20 cellular contexts compared by ENCODE assay signal in genomic region chr20:58697867-58698703, GRCh38. TPM values are rescaled to one million over a fixed set of nuclear protein-coding genes. Genes with fewer than 3 reads are reported as not detected.
DNase-seq lines count a peak whose midpoint lies in the region; ATAC-seq, FAIRE-seq and TF ChIP-seq lines count a peak whose summit lies in the region.
"Had no signal": no experiment of that assay in that cellular context is flagged by ENCODE, and none has a peak within 500 bp of the region (broad histone marks: within the 10 kb centered on the region; RNA-seq: fewer than 3 reads in every experiment).

No MANE protein-coding gene starts in this region.

- intact Hi-C loops in CD4-positive, alpha-beta T cell (cut with DNase I, micrococcal nuclease): no loop called here
- intact Hi-C loops in sciatic nerve (cut with DNase I): no loop called here

- H3K27ac ChIP-seq in CD4-positive, alpha-beta T cell (ENCODE audit: low read depth, low read length): no peak overlapping the region
- no peak overlapping the region for H3K27ac ChIP-seq in H1 (ENCODE audit: low read depth, low read length)
- H3K27ac ChIP-seq: pancreas had no signal

- H2BK15ac ChIP-seq in H1 (ENCODE audit: low read length): no peak overlapping the region

- no peak overlapping the region for H2BK20ac ChIP-seq in H1 (ENCODE audit: low read length)

- H3K4ac ChIP-seq in H1 (replicated peaks; ENCODE audit: insufficient read length, low read depth, low read length): no peak overlapping the region

- no peak overlapping the region for H2BK12ac ChIP-seq in H1 (ENCODE audit: low read depth, low read length)

- DNase-seq in CD4-positive, alpha-beta T cell: no peak
- DNase-seq in H7: peak; percentile 26
- DNase-seq in H1 (ENCODE audit: low read depth in 1 of 2, low spot score in 2 of 2): no peak
- DNase-seq in sciatic nerve (ENCODE audit: low spot score): peak; percentile 57
- no peak for DNase-seq in NCI-H446 treated with DMSO at 0.1 percent for 48 hours (lab: John Stamatoyannopoulos, UW)
- DNase-seq in dedifferentiated amniotic fluid mesenchymal stem cell (ENCODE audit: extremely low spot score): no peak
- DNase-seq: DMS53, GDM1, KG1, NCI-H1436 treated with DMSO at 0.1 percent for 48 hours, NCI-H748 treated with DMSO at 0.1 percent for 48 hours had no signal

- no peak for ATAC-seq in CD4-positive, alpha-beta T cell (ENCODE audit: poor library complexity)
- ATAC-seq in sciatic nerve: no peak
- ATAC-seq in GM21447 (IDR thresholded peaks at IDR 0.05; ENCODE audit: unreplicated experiment): no peak
- ATAC-seq: HCT116; naive thymus-derived CD8-positive, alpha-beta T cell; stimulated activated memory B cell treated with anti-CD40 and anti-IgM and Interleukin-4, amounts not matched to agents 10 μg/mL and 1 μg/mL and 100 μg/mL, for 72 hours had no signal

- no peak overlapping the region for H3K4me3 Mint-ChIP-seq in CD4-positive, alpha-beta T cell
- H3K4me3 Mint-ChIP-seq: brain; naive thymus-derived CD8-positive, alpha-beta T cell; stimulated activated memory B cell treated with anti-CD40 and anti-IgM and Interleukin-4, amounts not matched to agents 10 μg/mL and 1 μg/mL and 100 μg/mL, for 72 hours had no signal

- peaks cover 35% of the 10 kb centered on the region for H3K36me3 Mint-ChIP-seq in CD4-positive, alpha-beta T cell (ENCODE audit: low read depth)

- no peak overlapping the region for H4K91ac ChIP-seq in H1 (replicated peaks; ENCODE audit: insufficient read length, low read length)

- H3K56ac ChIP-seq in H1 (replicated peaks; ENCODE audit: insufficient read length, low read depth, low read length): no peak overlapping the region

- no peak for TF ChIP-seq RAD21 in H1 (IDR thresholded peaks at IDR 0.05 in 1 of 2, conservative IDR thresholded peaks at IDR 0.05 in 1 of 2; ENCODE audit: low read depth in 2 of 2, low read length in 2 of 2)

- no peak overlapping the region for H4K5ac ChIP-seq in H1 (ENCODE audit: insufficient read length, low read depth, low read length)

- TF ChIP-seq POLR2A in H1 (IDR thresholded peaks at IDR 0.05; ENCODE audit: control extremely low read depth in 1 of 2, low read depth in 2 of 2, low read length in 2 of 2): no peak

- H3K9me3 Mint-ChIP-seq in CD4-positive, alpha-beta T cell: no peaks in the 10 kb centered on the region
- H3K9me3 Mint-ChIP-seq: brain; naive thymus-derived CD8-positive, alpha-beta T cell; stimulated activated memory B cell treated with anti-CD40 and anti-IgM and Interleukin-4, amounts not matched to agents 10 μg/mL and 1 μg/mL and 100 μg/mL, for 72 hours had no signal

- POLR2A ChIA-PET in CD4-positive, alpha-beta T cell (lab: Charles Lee): no interaction called here
- POLR2A ChIA-PET in H1 (lab: Charles Lee; ENCODE audit: partially characterized antibody): interaction anchor here (0.8 to 16.8 kb wide), 9 partner anchors 8 to 152 kb away, joined by 3 to 188 read pairs (median 4); partner anchors contain the start of gene STX16

- peaks cover 11% of the 10 kb centered on the region for H3K4me1 Mint-ChIP-seq in CD4-positive, alpha-beta T cell (ENCODE audit: low read depth)
- H3K4me1 Mint-ChIP-seq: brain had no signal

- no peak for TF ChIP-seq CTCF in CD4-positive, alpha-beta T cell (IDR thresholded peaks at IDR 0.05)
- no peak for TF ChIP-seq CTCF in H1 (IDR thresholded peaks at IDR 0.05; ENCODE audit: control extremely low read depth in 1 of 3, insufficient read depth in 1 of 3, low read depth in 1 of 3, low read length in 3 of 3)

- no peak overlapping the region for H3K14ac ChIP-seq in H1 (ENCODE audit: insufficient read length)

- no peak overlapping the region for H2AK5ac ChIP-seq in H1 (ENCODE audit: low read depth, low read length)

- no peak overlapping the region for H2BK120ac ChIP-seq in H1 (replicated peaks; ENCODE audit: low read depth, low read length)

- no peak for FAIRE-seq in H1 (lab: Jason Lieb, UNC)
- FAIRE-seq: colon, endometrium, GM18507, pancreas had no signal

- peak overlapping the region; percentile 44; the same call in 1 of the 2 replicates for H2BK5ac ChIP-seq in H1 (ENCODE audit: low read depth, low read length)

- H3K4me3 ChIP-seq in H7 (ENCODE audit: insufficient read depth, low read depth, low read length): no peak overlapping the region
- no peak overlapping the region for H3K4me3 ChIP-seq in H1 (ENCODE audit: extremely low read depth in 1 of 4, insufficient read depth in 2 of 4, low read depth in 3 of 4, low read length in 4 of 4)
- H3K4me3 ChIP-seq: pancreas had no signal

- H3K79me1 ChIP-seq in H1 (ENCODE audit: low read depth, low read length): 0 out of 2 replicates have a peak, but pooled peaks cover 4% of the 10 kb centered on the region

- H3K18ac ChIP-seq in H1 (ENCODE audit: extremely low read depth, low read length): no peak overlapping the region

- H3K23me2 ChIP-seq in H1 (ENCODE audit: low read depth, low read length): peaks cover 4% of the 10 kb centered on the region; the same call in 1 of the 2 replicates

- no peak overlapping the region for H3K4me2 ChIP-seq in H1 (ENCODE audit: insufficient read depth in 1 of 2, low read depth in 2 of 2, low read length in 2 of 2)

- H3K27me3 ChIP-seq in CD4-positive, alpha-beta T cell (ENCODE audit: control insufficient read depth, insufficient read depth, low read length): no peaks in the 10 kb centered on the region
- H3K27me3 ChIP-seq in H7 (ENCODE audit: control insufficient read depth, insufficient read depth, low read length) (no peaks in the 10 kb centered on the region), H1 (replicated peaks in 1 of 4; ENCODE audit: control insufficient read depth in 3 of 4, extremely low read depth in 1 of 4, insufficient read depth in 3 of 4, low read length in 3 of 4) (no peaks in the 10 kb centered on the region)
- H3K27me3 ChIP-seq: pancreas had no signal

- WGBS in H1 (ENCODE audit: extremely low coverage in 1 of 2, insufficient coverage in 1 of 2, insufficient read length in 1 of 2, insufficient replicate concordance in 2 of 2, low coverage in 1 of 2, low lambda C conversion rate in 2 of 2, missing lambda C conversion rate in 1 of 2), 2 experiments: 93% methylated on average over 13 of the region's 15 CpGs; no CpG with 5 or more reads in 1 of the 2 experiments

- no peak overlapping the region; a peak in 1 of 7 replicates for H3K9ac ChIP-seq in H1 (replicated peaks in 1 of 4; ENCODE audit: extremely low read depth in 1 of 4, low read depth in 3 of 4, low read length in 3 of 4)

- peaks cover 3 to 8% of the 10 kb centered on the region in 2 experiments for H4K20me1 ChIP-seq in H1 (replicated peaks in 1 of 2; ENCODE audit: control insufficient read depth in 1 of 2, insufficient read depth in 2 of 2, low read length in 2 of 2)

- no peaks in the 10 kb centered on the region for H3K27me3 Mint-ChIP-seq in CD4-positive, alpha-beta T cell
- H3K27me3 Mint-ChIP-seq: brain; naive thymus-derived CD8-positive, alpha-beta T cell; stimulated activated memory B cell treated with anti-CD40 and anti-IgM and Interleukin-4, amounts not matched to agents 10 μg/mL and 1 μg/mL and 100 μg/mL, for 72 hours had no signal

- no peak overlapping the region for H4K8ac ChIP-seq in H1 (ENCODE audit: extremely low read depth, insufficient read depth, low read length)

- peaks cover 3 to 15% (median 8%) of the 10 kb centered on the region in 4 experiments; a peak in 6 of 7 replicates for H3K4me1 ChIP-seq in H1 (replicated peaks in 1 of 4; ENCODE audit: control insufficient read depth in 3 of 4, insufficient read depth in 4 of 4, low read length in 3 of 4)

- peaks cover 9% of the 10 kb centered on the region for H3K36me3 ChIP-seq in H7 (replicated peaks; ENCODE audit: control insufficient read depth, insufficient read depth, low read length)
- peaks cover 4 to 31% (median 13%) of the 10 kb centered on the region in 4 experiments; a peak in 7 of 8 replicates for H3K36me3 ChIP-seq in H1 (ENCODE audit: control insufficient read depth in 2 of 4, insufficient read depth in 4 of 4, low read length in 3 of 4)

- no peak overlapping the region for H3K23ac ChIP-seq in H1 (ENCODE audit: insufficient read length)

- TF ChIP-seq EP300 in H1 (IDR thresholded peaks at IDR 0.05; ENCODE audit: borderline replicate concordance in 1 of 2, low read depth in 2 of 2, low read length in 2 of 2): no peak

- CTCF ChIA-PET in CD4-positive, alpha-beta T cell (lab: Charles Lee): no interaction called here
- CTCF ChIA-PET in H1 (lab: Charles Lee; ENCODE audit: partially characterized antibody): interaction anchor here (1.3 to 3.2 kb wide), 3 partner anchors 25 to 217 kb away, joined by 3 to 8 read pairs (median 5); no protein-coding TSS in a partner anchor

- no peaks in the 10 kb centered on the region; a peak in 1 of 4 replicates for H3K79me2 ChIP-seq in H1 (ENCODE audit: control insufficient read depth in 1 of 2, insufficient read depth in 2 of 2, low read length in 2 of 2)

- H2AFZ ChIP-seq in H1 (ENCODE audit: low read length): no peak overlapping the region

- peak overlapping the region; percentile 64 for H3K27ac Mint-ChIP-seq in CD4-positive, alpha-beta T cell
- H3K27ac Mint-ChIP-seq: stimulated activated memory B cell treated with anti-CD40 and anti-IgM and Interleukin-4, amounts not matched to agents 10 μg/mL and 1 μg/mL and 100 μg/mL, for 72 hours had no signal

- H3K9me3 ChIP-seq in CD4-positive, alpha-beta T cell (ENCODE audit: control insufficient read depth, low read length): no peaks in the 10 kb centered on the region
- H3K9me3 ChIP-seq in H1 (ENCODE audit: insufficient read depth in 2 of 2, low read depth in 1 of 2, low read length in 1 of 2): no peaks in the 10 kb centered on the region
- H3K9me3 ChIP-seq: pancreas had no signal

RNA-seq across cellular contexts. Expression of gene NPEPL1, which starts 5.5 kb away (rescaled TPM):
- 10 to 100 TPM; 58.3 to 61.1 TPM for total RNA-seq in CD4-positive, alpha-beta T cell
- 30.9 and 33.8 TPM in 2 replicates for total RNA-seq in H7 (2014; rRNA removed; shearing (Covaris generic))
- total RNA-seq in H1 (2021; fragmentation: NEBNext Ultra II Directional; extraction: Animal tissue kit (Norgen Biotek cat#: 25700)): 26.7 and 26.8 TPM in 2 replicates
- polyA plus RNA-seq in H1 (2011; rRNA removed): 12.4 and 26.3 TPM in 2 replicates
- polyA plus RNA-seq in H1 (2011; cell fraction: cytosol; rRNA removed): 20.2 TPM
- 166 TPM for polyA plus RNA-seq in H1 (2011; cell fraction: nucleus; rRNA removed)
- polyA plus RNA-seq in H1 (2012, experiment 1 of 2): 30.4 to 43.7 TPM (median 40.6 TPM) in 4 replicates
- polyA plus RNA-seq in H1 (2012, experiment 2 of 2): 20.7 TPM
- polyA plus RNA-seq in H1 (2013, experiment 1 of 2): 16.9 TPM
- polyA plus RNA-seq in H1 (2013, experiment 2 of 2): 14.3 TPM
- polyA minus RNA-seq in H1 (2011; rRNA and poly(A)+ RNA removed): 7.0 and 9.4 TPM in 2 replicates
- polyA minus RNA-seq in H1 (2011; cell fraction: cytosol; rRNA and poly(A)+ RNA removed): 9.7 TPM
- 37.9 TPM for polyA minus RNA-seq in H1 (2011; cell fraction: nucleus; rRNA and poly(A)+ RNA removed)
- total RNA-seq in sciatic nerve: 47.5 TPM

RNA-seq across cellular contexts. Expression of gene STX16, which starts 47.0 kb away (rescaled TPM):
- total RNA-seq in CD4-positive, alpha-beta T cell: 100 to 1,000 TPM; 179 to 181 TPM
- 18.4 and 30.7 TPM in 2 replicates for total RNA-seq in H7 (2014; rRNA removed; shearing (Covaris generic))
- 61.6 and 64.4 TPM in 2 replicates for total RNA-seq in H1 (2021; fragmentation: NEBNext Ultra II Directional; extraction: Animal tissue kit (Norgen Biotek cat#: 25700))
- polyA plus RNA-seq in H1 (2011; rRNA removed): 45.2 and 45.3 TPM in 2 replicates
- 87.2 TPM for polyA plus RNA-seq in H1 (2011; cell fraction: cytosol; rRNA removed)
- 65.1 TPM for polyA plus RNA-seq in H1 (2011; cell fraction: nucleus; rRNA removed)
- polyA plus RNA-seq in H1 (2012, experiment 1 of 2): 67.7 to 88.0 TPM (median 78.0 TPM) in 4 replicates
- polyA plus RNA-seq in H1 (2012, experiment 2 of 2): 9.0 TPM
- 60.8 TPM for polyA plus RNA-seq in H1 (2013, experiment 1 of 2)
- polyA plus RNA-seq in H1 (2013, experiment 2 of 2): 50.5 TPM
- 45.0 and 48.5 TPM in 2 replicates for polyA minus RNA-seq in H1 (2011; rRNA and poly(A)+ RNA removed)
- 32.7 TPM for polyA minus RNA-seq in H1 (2011; cell fraction: cytosol; rRNA and poly(A)+ RNA removed)
- polyA minus RNA-seq in H1 (2011; cell fraction: nucleus; rRNA and poly(A)+ RNA removed): 46.7 TPM
- 78.7 TPM for total RNA-seq in sciatic nerve

Comparison
In these comparisons a context has a peak if more than half of its experiments do, and no peak if none do; other contexts are left out.
1. DNase-seq: peak in H7 (single experiment) and sciatic nerve (single experiment); none in CD4-positive, alpha-beta T cell (0 of 10), H1 (0 of 2), NCI-H446 treated with DMSO at 0.1 percent for 48 hours (single experiment) and dedifferentiated amniotic fluid mesenchymal stem cell (single experiment).